8 cellular contexts compared by ENCODE assay signal in the genomic region with DNA sequence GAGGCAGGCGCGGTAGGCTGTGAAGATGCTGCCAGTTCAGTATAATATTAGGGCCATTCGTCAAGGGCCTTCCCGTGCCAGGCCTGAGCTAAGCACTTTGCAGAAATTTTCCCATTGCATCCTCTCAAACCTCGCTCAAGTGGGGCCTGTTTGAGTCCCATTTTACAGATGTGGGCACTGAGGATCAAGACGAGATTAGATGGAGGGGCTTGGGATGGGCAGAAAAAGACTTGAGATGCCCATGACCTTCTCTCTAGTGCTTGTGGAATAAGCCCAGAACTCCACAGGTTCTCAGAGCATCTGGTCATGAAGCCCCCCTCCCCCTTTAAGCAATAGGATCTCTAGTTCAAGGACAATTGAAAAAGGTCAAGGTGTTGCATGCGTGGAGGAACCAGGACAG. TPM values are rescaled to one million over a fixed set of nuclear protein-coding genes. Genes with fewer than 3 reads are reported as not detected.
"Had no signal": no experiment of that assay in that cellular context is flagged by ENCODE, and none has a peak within 500 bp of the region (broad histone marks: within the 10 kb centered on the region; RNA-seq: fewer than 3 reads in every experiment).

No MANE protein-coding gene starts in this region.

- H3K4me3 Mint-ChIP-seq: GM23338, IgD-negative memory B cell had no signal

- H3K4me3 ChIP-seq: GM23338, HAP-1 had no signal

- H3K36me3 Mint-ChIP-seq: IgD-negative memory B cell had no signal

- H3K27ac Mint-ChIP-seq: GM23338, IgD-negative memory B cell had no signal

- H3K4me2 ChIP-seq: GM23338 had no signal

- FAIRE-seq: HTR-8/SVneo had no signal

- H3K4me1 Mint-ChIP-seq: IgD-negative memory B cell had no signal

- H2AFZ ChIP-seq: GM23338 had no signal

- ATAC-seq: GM23338, HCT116 had no signal

- H3K4me1 ChIP-seq: HAP-1 had no signal

- H3K36me3 ChIP-seq: HAP-1 had no signal

- DNase-seq: H7, KG1 had no signal

- H3K9me3 ChIP-seq: HAP-1 had no signal

RNA-seq across cellular contexts. Expression of a gene that starts 9.9 kb away (rescaled TPM):
- total RNA-seq: HT-29 had no signal
- polyA plus RNA-seq: IgD-negative memory B cell had no signal
